In the genomic region with DNA sequence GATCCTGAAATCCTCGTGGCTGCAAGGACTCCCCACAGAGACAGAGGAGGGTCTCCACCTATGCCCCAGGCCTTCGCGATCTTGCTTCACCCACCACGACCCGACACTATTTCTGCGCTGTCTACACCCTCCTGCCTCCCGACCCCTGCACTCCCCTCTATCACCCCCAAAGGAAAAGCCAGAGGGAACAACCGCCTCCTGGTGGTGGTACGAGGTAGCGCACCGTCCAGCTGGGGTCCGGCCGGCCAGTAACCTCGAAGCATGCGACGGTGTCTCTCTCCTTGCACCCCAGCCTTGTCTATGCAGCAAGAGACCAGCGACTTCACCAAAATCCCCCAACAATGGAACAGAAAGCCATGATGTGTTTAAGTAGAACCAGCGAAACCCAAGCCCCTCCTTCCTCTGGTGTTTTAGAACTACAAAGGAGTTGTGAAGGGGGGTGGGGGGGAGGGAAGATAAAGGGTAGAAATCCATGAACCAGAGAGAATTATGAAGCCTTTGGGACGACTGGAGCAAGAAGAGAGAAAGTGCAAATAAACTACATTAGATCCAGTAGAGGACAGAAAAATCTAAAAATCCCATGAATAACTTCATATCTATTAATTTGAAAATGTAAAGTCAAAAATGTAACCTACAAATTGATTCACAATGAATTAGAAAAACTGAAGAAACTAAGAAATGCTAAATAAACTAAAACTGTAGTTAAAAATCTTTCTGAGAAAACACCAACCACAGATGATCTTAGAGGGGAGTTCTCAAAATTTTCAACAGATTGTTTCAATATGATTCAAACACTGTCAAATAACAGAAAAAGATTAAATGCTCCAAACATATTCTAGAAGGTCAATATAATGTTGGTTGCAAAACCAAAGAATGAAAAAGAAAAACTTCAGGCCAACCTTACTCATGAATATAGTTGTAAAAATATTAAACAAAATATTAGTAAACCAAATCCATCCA, we compare ENCODE assay signal across 11 cellular contexts.
A peak's percentile ranks its signal among the peaks of the same experiment; 100 is the strongest.
DNase-seq lines count a peak whose midpoint lies in the region; ATAC-seq, FAIRE-seq and TF ChIP-seq lines count a peak whose summit lies in the region.
"Had no signal": no experiment of that assay in that cellular context is flagged by ENCODE, and none has a peak within 500 bp of the region (broad histone marks: within the 10 kb centered on the region; RNA-seq: fewer than 3 reads in every experiment).

No MANE protein-coding gene starts in this region.

- no peaks in the 10 kb centered on the region for H3K79me2 ChIP-seq in osteoblast (ENCODE audit: insufficient read depth, low read length)

- no peak for FAIRE-seq in GM12891 (lab: Jason Lieb, UNC)

- no TSS peak for BruUV-seq in IMR-90 (replicated peaks; lab: Mats Ljungman, UMichigan)

- H3K18ac ChIP-seq in IMR-90 (ENCODE audit: low read depth, low read length), result no peak overlapping the region

- 0 out of 2 replicates have a peak, but pooled peaks have one; percentile 6 for TF ChIP-seq CTCF in IMR-90 (conservative IDR thresholded peaks at IDR 0.05; ENCODE audit: low read depth, low read length)
- peak; percentile 14 for TF ChIP-seq CTCF in osteoblast (IDR thresholded peaks at IDR 0.05; ENCODE audit: extremely low read depth, low read depth, low read length)

- H2BK15ac ChIP-seq in IMR-90 (ENCODE audit: low read depth, low read length), result no peak overlapping the region

- no peak overlapping the region for H4K8ac ChIP-seq in IMR-90 (ENCODE audit: low read depth in 2 of 2, low read length in 2 of 2)

- no peak overlapping the region for H3K23ac ChIP-seq in IMR-90 (ENCODE audit: low read depth, low read length)

- H3K36me3 ChIP-seq in ES-I3 (ENCODE audit: insufficient read depth, low read length) (no peaks in the 10 kb centered on the region), IMR-90 (ENCODE audit: control insufficient read depth, insufficient read depth, low read length) (peaks cover 9% of the 10 kb centered on the region; the same call in 1 of the 2 replicates), osteoblast (ENCODE audit: insufficient read depth, low read length) (no peaks in the 10 kb centered on the region)

- DNase-seq in IMR-90 (no peak), ecto neural progenitor cell (ENCODE audit: low spot score) (peak; percentile 49), osteoblast (ENCODE audit: insufficient read length, low spot score, missing footprints) (no peak), SKM-1 treated with dmso at 0.1 percent for 144 hours (lab: John Stamatoyannopoulos, UW; ENCODE audit: unreplicated experiment) (no peak), NCI-H345 treated with DMSO at 0.1 percent for 48 hours (lab: John Stamatoyannopoulos, UW; ENCODE audit: unreplicated experiment) (no peak), NCI-H226 (no peak), GM12891 (ENCODE audit: insufficient read length, low spot score) (no peak)
- DNase-seq: amniotic stem cell, foreskin melanocyte, GDM1 had no signal

- H3K79me1 ChIP-seq in IMR-90 (ENCODE audit: low read depth in 1 of 2, low read length in 2 of 2), result no peaks in the 10 kb centered on the region

- WGBS in IMR-90 (ENCODE audit: extremely low coverage in 2 of 2, insufficient read length in 1 of 2), 2 experiments, result 85% methylated on average over 6 of the region's 19 CpGs; no CpG with 5 or more reads in 1 of the 2 experiments

- H3K4ac ChIP-seq in IMR-90 (ENCODE audit: low read depth, low read length), result no peak overlapping the region

- intact Hi-C loops in IMR-90 (cut with micrococcal nuclease), result no loop called here

- H2AFZ ChIP-seq in IMR-90 (replicated peaks; ENCODE audit: low read length, poor library complexity) (no peak overlapping the region), osteoblast (ENCODE audit: low read length) (no peak overlapping the region)

- POLR2A ChIA-PET in IMR-90 (lab: Charles Lee; ENCODE audit: unreplicated experiment), result no interaction called here

- H2BK20ac ChIP-seq in IMR-90 (ENCODE audit: low read depth, low read length), result no peak overlapping the region

- no peaks in the 10 kb centered on the region for H3K9me3 ChIP-seq in ES-I3 (ENCODE audit: control insufficient read depth, insufficient read depth, low read length)
- H3K9me3 ChIP-seq in IMR-90 (ENCODE audit: control insufficient read depth, insufficient read depth, low read length), result peaks cover 2% of the 10 kb centered on the region; the same call in 1 of the 2 replicates
- H3K9me3 ChIP-seq in osteoblast (ENCODE audit: low read depth, low read length), result no peaks in the 10 kb centered on the region

- H3K4me1 ChIP-seq in ES-I3 (ENCODE audit: insufficient read depth, low read length) (no peaks in the 10 kb centered on the region), IMR-90 (ENCODE audit: control insufficient read depth, insufficient read depth, low read length) (peaks cover 2% of the 10 kb centered on the region; the same call in 1 of the 2 replicates), osteoblast (ENCODE audit: insufficient read depth, low read length) (peaks cover 4% of the 10 kb centered on the region)

- H3K4me3 ChIP-seq in IMR-90 (ENCODE audit: insufficient read depth, low read depth, low read length) (no peak overlapping the region), osteoblast (ENCODE audit: insufficient read depth, low read length) (no peak overlapping the region)

- H2AK9ac ChIP-seq in IMR-90 (replicated peaks; ENCODE audit: low read depth, low read length, poor library complexity), result peak overlapping the region; percentile 50

- CTCF ChIA-PET in IMR-90 (lab: Yijun Ruan, JAX), result no interaction called here

- H3K4me2 ChIP-seq in IMR-90 (ENCODE audit: low read depth, low read length), result no peak overlapping the region
- no peak overlapping the region for H3K4me2 ChIP-seq in osteoblast (ENCODE audit: insufficient read depth, low read length)

- ATAC-seq in IMR-90 (ENCODE audit: low read depth), result no peak

- no peak overlapping the region for H3K56ac ChIP-seq in IMR-90 (ENCODE audit: extremely low read depth, insufficient read depth, low read length)

- no peak overlapping the region for H2BK5ac ChIP-seq in IMR-90 (ENCODE audit: low read depth, low read length, poor library complexity, severe bottlenecking)

- H3K27ac ChIP-seq in IMR-90 (ENCODE audit: insufficient read depth, low read length), result no peak overlapping the region
- H3K27ac ChIP-seq in osteoblast (ENCODE audit: low read depth, low read length), result no peak overlapping the region

- in situ Hi-C loops in IMR-90 (cut with MboI; ENCODE audit: low sequenced_read_pairs), result no loop called here

- H2AK5ac ChIP-seq in IMR-90 (ENCODE audit: low read depth, low read length), result no peak overlapping the region

- TF ChIP-seq POLR2A in IMR-90 (IDR thresholded peaks at IDR 0.05; ENCODE audit: low read depth, low read length) (no peak), GM12891 (IDR thresholded peaks at IDR 0.05; ENCODE audit: low read depth, low read length) (no peak)

- H3K9me1 ChIP-seq in IMR-90 (ENCODE audit: insufficient read depth, low read length), result no peaks in the 10 kb centered on the region

- H4K5ac ChIP-seq in IMR-90 (ENCODE audit: low read depth, low read length), result no peak overlapping the region

- no peaks in the 10 kb centered on the region for H4K20me1 ChIP-seq in IMR-90 (ENCODE audit: insufficient read depth, low read length)
- no peaks in the 10 kb centered on the region for H4K20me1 ChIP-seq in osteoblast (ENCODE audit: insufficient read depth, low read length)

- H3K14ac ChIP-seq in IMR-90 (replicated peaks; ENCODE audit: low read depth, low read length), result no peak overlapping the region

- H3K9ac ChIP-seq in ES-I3 (ENCODE audit: low read depth, low read length) (peak overlapping the region; percentile 15; the same call in 1 of the 2 replicates), IMR-90 (ENCODE audit: low read depth, low read length) (no peak overlapping the region)

- no peaks in the 10 kb centered on the region for H3K27me3 ChIP-seq in IMR-90 (ENCODE audit: control insufficient read depth, insufficient read depth, low read length)
- H3K27me3 ChIP-seq in osteoblast (ENCODE audit: insufficient read depth, low read length), result no peaks in the 10 kb centered on the region

- H2BK120ac ChIP-seq in IMR-90 (ENCODE audit: low read depth, low read length), result no peak overlapping the region

- H4K91ac ChIP-seq in IMR-90 (ENCODE audit: insufficient read depth, low read depth, low read length), result no peak overlapping the region

- no peak for TF ChIP-seq RAD21 in IMR-90 (IDR thresholded peaks at IDR 0.05; ENCODE audit: low read length)

- dilution Hi-C loops in IMR-90 (cut with HindIII; ENCODE audit: low sequenced_read_pairs, unreplicated experiment), result no loop called here

TF ChIP-seq in IMR-90, 13 proteins besides CTCF, POLR2A, EP300 and RAD21:
- no peak for TF ChIP-seq MAZ (IDR thresholded peaks at IDR 0.05; ENCODE audit: borderline replicate concordance, low read depth, low read length)
- TF ChIP-seq FOS (IDR thresholded peaks at IDR 0.05; ENCODE audit: low read depth, low read length), result no peak
- no peak for TF ChIP-seq CEBPB (IDR thresholded peaks at IDR 0.05; ENCODE audit: low read depth, low read length)
TF ChIP-seq in IMR-90: peak in this region for 0.

TF ChIP-seq in GM12891, 5 proteins besides CTCF, POLR2A, EP300 and RAD21:
- TF ChIP-seq POU2F2 (IDR thresholded peaks at IDR 0.05; ENCODE audit: low read depth, low read length), result no peak
- TF ChIP-seq TAF1 (IDR thresholded peaks at IDR 0.05; ENCODE audit: low read depth, low read length), result no peak
- TF ChIP-seq POLR2AphosphoS5 (IDR thresholded peaks at IDR 0.05; ENCODE audit: low read depth, low read length), result no peak
- TF ChIP-seq SPI1 (IDR thresholded peaks at IDR 0.05; ENCODE audit: low read depth, low read length), result no peak
- no peak for TF ChIP-seq PAX5 (IDR thresholded peaks at IDR 0.05; ENCODE audit: insufficient read depth, low read length, severe bottlenecking)
